20 cellular contexts compared by ENCODE assay signal in the genomic region with DNA sequence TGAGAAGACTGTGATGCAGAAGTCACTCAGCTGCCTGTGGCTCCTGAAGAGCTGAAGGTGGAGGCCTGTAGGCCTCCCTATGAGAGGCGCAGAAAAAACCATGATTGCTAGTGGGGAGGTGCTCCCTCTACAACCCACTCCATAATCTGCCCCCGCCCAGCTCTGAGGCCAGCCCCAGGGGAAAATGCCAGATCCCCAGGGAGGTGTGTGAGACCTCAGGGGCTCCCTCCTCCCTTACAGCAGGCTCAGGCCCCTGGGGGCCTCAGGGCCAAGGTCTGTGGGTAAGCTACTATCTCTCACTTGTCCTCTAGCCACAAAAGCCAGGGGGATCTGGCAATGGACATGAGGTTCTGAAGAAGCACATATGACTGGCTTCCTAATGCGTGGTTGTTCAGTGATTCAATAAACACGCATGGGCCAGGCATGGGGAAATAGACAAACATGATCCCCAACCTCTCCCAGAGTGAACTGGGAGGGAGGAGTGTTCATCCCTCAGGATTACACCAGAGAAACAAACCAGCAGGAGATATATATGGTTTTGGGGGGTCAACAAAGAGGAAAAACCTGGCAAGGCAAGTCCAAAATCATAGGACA. TPM values are rescaled to one million over a fixed set of nuclear protein-coding genes. Genes with fewer than 3 reads are reported as not detected.
DNase-seq lines count a peak whose midpoint lies in the region; ATAC-seq, FAIRE-seq and TF ChIP-seq lines count a peak whose summit lies in the region.
"Had no signal": no experiment of that assay in that cellular context is flagged by ENCODE, and none has a peak within 500 bp of the region (broad histone marks: within the 10 kb centered on the region; RNA-seq: fewer than 3 reads in every experiment).

No MANE protein-coding gene starts in this region.

- 8% methylated on average over 4 of the region's 4 CpGs for WGBS in GM12878 (ENCODE audit: insufficient coverage, insufficient replicate concordance, low lambda C conversion rate, missing lambda C conversion rate)
- 28 to 74% (median 68%) methylated on average over 2 to 4 of the region's 4 CpGs for WGBS in stomach, 5 donors

- in situ Hi-C loops in GM12878 (cut with MboI): no loop called here

- H4K20me1 ChIP-seq in GM12878 (ENCODE audit: control insufficient read depth, insufficient read depth): no peaks in the 10 kb centered on the region

- no peak overlapping the region for H3K4me2 ChIP-seq in GM12878 (ENCODE audit: control insufficient read depth, insufficient read depth)

- SMC1A ChIA-PET in GM12878 (lab: Charles Lee; ENCODE audit: uncharacterized antibody, unreplicated experiment): no interaction called here

- intact Hi-C loops in GM12878 (cut with micrococcal nuclease; ENCODE audit: unreplicated experiment): no loop called here
- intact Hi-C loops in stomach (cut with DNase I; ENCODE audit: low total_unique reads): no loop called here

- H3K4me1 ChIP-seq in GM12878 (ENCODE audit: control insufficient read depth, insufficient read depth, low read length) (no peaks in the 10 kb centered on the region), stomach (no peaks in the 10 kb centered on the region)
- H3K4me1 ChIP-seq: BE2C, foreskin keratinocyte, pancreas had no signal

- H3K27ac ChIP-seq in GM12878 (ENCODE audit: control insufficient read depth, insufficient read depth) (no peak overlapping the region), stomach (peak overlapping the region in 3 of 5 donors; percentile 17 to 30 (median 27))
- H3K27ac ChIP-seq: foreskin keratinocyte, HL-60, pancreas had no signal

- no peak overlapping the region for H3K9ac ChIP-seq in GM12878 (ENCODE audit: control insufficient read depth, insufficient read depth, low read length)

- no peaks in the 10 kb centered on the region for H3K9me3 ChIP-seq in GM12878 (replicated peaks; ENCODE audit: control insufficient read depth, insufficient read depth, low read length)
- H3K9me3 ChIP-seq in stomach: no peaks in the 10 kb centered on the region
- H3K9me3 ChIP-seq: BE2C, pancreas had no signal

- no peak for FAIRE-seq in GM12878 (lab: Jason Lieb, UNC)
- FAIRE-seq: colon, pancreas had no signal

- no peak for ATAC-seq in GM12878
- no peak for ATAC-seq in HG02852 (IDR thresholded peaks at IDR 0.05; ENCODE audit: unreplicated experiment)
- ATAC-seq: foreskin keratinocyte; pancreas; Right ventricle myocardium inferior; stimulated activated naive B cell treated with anti-CD40 and anti-IgM and Interleukin-4, amounts not matched to agents 10 μg/mL and 1 μg/mL and 100 μg/mL, for 72 hours had no signal

- DNase-seq in ELR (ENCODE audit: low read depth) (peak; percentile 24), GM12878 (ENCODE audit: low read depth, low spot score) (no peak), hepatic stellate cell (ENCODE audit: low spot score) (peak; percentile 71), stomach (no peak), hippocampal formation (lab: John Stamatoyannopoulos, UW) (no peak), DMS53 (lab: John Stamatoyannopoulos, UW) (no peak)
- DNase-seq: activated CD4-positive, alpha-beta T cell treated with anti-CD3 and anti-CD28 coated beads for 1 hour; activated CD8-positive, alpha-beta memory T cell treated with anti-CD3 and anti-CD28 coated beads for 24 hours; activated naive CD4-positive, alpha-beta T cell treated with anti-CD3 and anti-CD28 coated beads, Interleukin-2, amount 10 ng/mL, durations not matched to agents 7 days and 5 days; activated T-cell treated with anti-CD3 and anti-CD28 coated beads, Interleukin-2, amount 50 U/mL, for 48 hours; BE2C; foreskin keratinocyte; NCI-H526 treated with DMSO at 0.1 percent for 48 hours; pancreas; stimulated activated CD4-positive, alpha-beta T cell treated with anti-CD3 and anti-CD28 coated beads, Interleukin-2, amount 100 ng/mL, for 24 hours; stimulated activated naive B cell treated with anti-CD40 and anti-IgM and Interleukin-4, amounts not matched to agents 10 μg/mL and 1 μg/mL and 100 μg/mL, for 72 hours had no signal

- TF ChIP-seq POLR2A in GM12878 (IDR thresholded peaks at IDR 0.05; ENCODE audit: low read depth, low read length) (no peak), stomach (IDR thresholded peaks at IDR 0.05) (no peak)

- no peaks in the 10 kb centered on the region for H3K79me2 ChIP-seq in GM12878 (ENCODE audit: control insufficient read depth, insufficient read depth, low read length)

- TF ChIP-seq CTCF in GM12878 (IDR thresholded peaks at IDR 0.05 in 2 of 3, conservative IDR thresholded peaks at IDR 0.05 in 1 of 3; ENCODE audit: control insufficient read depth in 2 of 3, extremely low read depth in 1 of 3, insufficient read depth in 1 of 3, low read depth in 3 of 3, low read length in 3 of 3) (no peak), stomach (IDR thresholded peaks at IDR 0.05) (no peak)

- BruUV-seq in GM12878 (replicated peaks; lab: Mats Ljungman, UMichigan): no TSS peak

- CTCF ChIA-PET in GM12878 (lab: Yijun Ruan, JAX): no interaction called here

- H3K4me3 ChIP-seq in GM12878 (no peak overlapping the region), stomach (no peak overlapping the region)
- H3K4me3 ChIP-seq: pancreas had no signal

- no peak for TF ChIP-seq RAD21 in GM12878 (IDR thresholded peaks at IDR 0.05; ENCODE audit: insufficient read depth, low read depth, low read length)

- H3K27me3 ChIP-seq in GM12878 (replicated peaks in 1 of 2; ENCODE audit: control insufficient read depth in 2 of 2, insufficient read depth in 2 of 2, low read length in 1 of 2): peaks cover 0 to 2% of the 10 kb centered on the region in 2 experiments; a peak in 2 of 4 replicates
- H3K27me3 ChIP-seq in stomach: peaks cover 0 to 3% (median 0%) of the 10 kb centered on the region in 3 donors
- H3K27me3 ChIP-seq: BE2C, foreskin keratinocyte, pancreas had no signal

- no peaks in the 10 kb centered on the region for H3K36me3 ChIP-seq in GM12878 (ENCODE audit: control insufficient read depth in 2 of 2, insufficient read depth in 2 of 2, low read length in 1 of 2)
- H3K36me3 ChIP-seq in stomach: peaks cover 0 to 2% (median 0%) of the 10 kb centered on the region in 4 donors
- H3K36me3 ChIP-seq: BE2C, pancreas had no signal

- POLR2A ChIA-PET in GM12878 (lab: Charles Lee): no interaction called here

- RAD21 ChIA-PET in GM12878 (lab: Charles Lee; ENCODE audit: unreplicated experiment): no interaction called here

- no peak for TF ChIP-seq EP300 in GM12878 (IDR thresholded peaks at IDR 0.05; ENCODE audit: borderline replicate concordance in 1 of 2, control insufficient read depth in 1 of 2, low read depth in 2 of 2, low read length in 2 of 2)
- TF ChIP-seq EP300 in stomach (IDR thresholded peaks at IDR 0.05): no peak

- H2AFZ ChIP-seq in GM12878 (ENCODE audit: control insufficient read depth, low read depth, low read length): no peak overlapping the region

TF ChIP-seq in GM12878, 131 proteins besides CTCF, POLR2A, EP300 and RAD21:
- no peak for TF ChIP-seq IKZF2 (IDR thresholded peaks at IDR 0.05)
- peak; percentile 67 for TF ChIP-seq MEF2B (IDR thresholded peaks at IDR 0.05; ENCODE audit: partially characterized antibody, poor library complexity, severe bottlenecking)
- no peak for TF ChIP-seq NFXL1 (IDR thresholded peaks at IDR 0.05; ENCODE audit: borderline replicate concordance)

RNA-seq across cellular contexts. Expression of a gene that starts 51.0 kb away (rescaled TPM):
- 13.8 and 14.0 TPM in 2 replicates for total RNA-seq in GM12878 (2013; cell fraction: nucleolus; rRNA removed)
- total RNA-seq in GM12878 (2014; rRNA removed) (6.4 and 13.3 TPM in 2 replicates), GM12878 (2014; rRNA removed; fragmentation: Illumina TruSeq; extraction: Trizol) (8.5 and 8.9 TPM in 2 replicates), GM12878 (2021) (9.1 and 9.2 TPM in 2 replicates), stomach (10 to 100 TPM in 3 of 5 donors, 1 to 10 TPM in 2; 5.8 to 28.0 (median 20.5) TPM)
- 1.8 TPM for polyA plus RNA-seq in GM12878 (2011; ENCODE audit: low read depth)
- polyA plus RNA-seq in GM12878 (2011; rRNA removed) (3.9 and 5.9 TPM in 2 replicates), GM12878 (2014; fragmentation: Illumina TruSeq; extraction: Trizol) (7.9 and 10.8 TPM in 2 replicates), GM12878 (2014; fragmentation: Nextera tagmentation; extraction: Ambion mirVana) (1 to 10 TPM; 3.9 to 5.3 TPM), GM12878 (2014; rRNA removed) (4.9 and 6.6 TPM in 2 replicates), GM12878 (2016; fragmentation: Nextera tagmentation; extraction: Ambion mirVana) (10 to 100 TPM; 10.6 to 11.4 TPM), stomach (1 to 10 TPM; 3.5 to 5.8 (median 4.7) TPM)
- 1.2 TPM in 2 replicates for polyA plus RNA-seq in GM12878 (2011; cell fraction: cytosol; rRNA removed)
- polyA plus RNA-seq in GM12878 (2011; cell fraction: nucleus; rRNA removed): 1.6 and 2.3 TPM in 2 replicates
- polyA plus RNA-seq in GM12878 (2012): 2.8 and 3.7 TPM in 2 replicates
- polyA minus RNA-seq in GM12878 (2011; rRNA and poly(A)+ RNA removed): 1.6 and 8.9 TPM in 2 replicates
- polyA minus RNA-seq in GM12878 (2011; cell fraction: cytosol; rRNA and poly(A)+ RNA removed): 0.53 and 0.83 TPM in 2 replicates
- polyA minus RNA-seq in GM12878 (2011; cell fraction: nucleus; rRNA and poly(A)+ RNA removed): 3.5 and 4.2 TPM in 2 replicates

Comparison
In these comparisons a context has a peak if more than half of its experiments do, and no peak if none do; other contexts are left out.
1. DNase-seq: peak in ELR (single experiment) and hepatic stellate cell (single experiment); none in GM12878 (single experiment), stomach (single experiment), hippocampal formation (0 of 2) and DMS53 (single experiment).